ENCODE assay signal across 8 cellular contexts in genomic region chr2:26785431-26786206, GRCh38. TPM values are rescaled to one million over a fixed set of nuclear protein-coding genes. Genes with fewer than 3 reads are reported as not detected.
DNase-seq lines count a peak whose midpoint lies in the region; ATAC-seq and TF ChIP-seq lines count a peak whose summit lies in the region.

CENPA (plus strand) TSS chr2:26786056; CDS start chr2:26786197, 141 bp downstream.

- H3K9ac ChIP-seq in liver (ENCODE audit: low read depth in 1 of 2, low read length in 2 of 2) = peak within 1 kb of the TSS in 1 of 2 donors; percentile 14

- TF ChIP-seq RAD21 in liver (IDR thresholded peaks at IDR 0.05) = peak; percentile 20 to 50

- WGBS in liver = 2% methylated on average over 55 of the region's 55 CpGs

- H3K4me3 ChIP-seq in dorsolateral prefrontal cortex = peak within 1 kb of the TSS; percentile 51 to 91 (median 74)
- peak within 1 kb of the TSS; percentile 33 to 58 (median 49) for H3K4me3 ChIP-seq in liver (ENCODE audit: low read depth in 1 of 3, low read length in 3 of 3)

- H3K4me1 ChIP-seq in liver (ENCODE audit: control insufficient read depth in 4 of 4, insufficient read depth in 4 of 4, low read length in 3 of 4) = peaks cover 0 to 16% (median 9%) of the 10 kb centered on the region in 4 donors

- H3K9me3 ChIP-seq in liver (ENCODE audit: control insufficient read depth in 4 of 4, low read length in 3 of 4) = no peaks in the 10 kb centered on the region

- peak; percentile 95 for ATAC-seq in GM19397 (IDR thresholded peaks at IDR 0.05; ENCODE audit: unreplicated experiment)
- peak; percentile 97 for ATAC-seq in HG03571 (IDR thresholded peaks at IDR 0.05; ENCODE audit: unreplicated experiment)

- H3K27me3 ChIP-seq in dorsolateral prefrontal cortex (peaks cover 0 to 8% (median 0%) of the 10 kb centered on the region in 45 donors), liver (ENCODE audit: control insufficient read depth in 4 of 4, insufficient read depth in 4 of 4, low read length in 3 of 4) (no peaks in the 10 kb centered on the region)

- peaks cover 0 to 2% (median 1%) of the 10 kb centered on the region in 4 donors for H3K36me3 ChIP-seq in liver (ENCODE audit: control insufficient read depth in 4 of 4, insufficient read depth in 3 of 4, low read depth in 1 of 4, low read length in 3 of 4)

- intact Hi-C loops in dorsolateral prefrontal cortex (cut with DNase I) = loop anchor here in 1 of 2 donors (10.0 kb wide), 1 partner anchor 441 kb away; the partner anchor contains the start of genes ADGRF3 and SELENOI

- TF ChIP-seq CTCF in dorsolateral prefrontal cortex (IDR thresholded peaks at IDR 0.05 in 54 of 56, conservative IDR thresholded peaks at IDR 0.05 in 2 of 56; ENCODE audit: low read depth in 1 of 56, partially characterized antibody in 56 of 56) (peak in 54 of 56 donors; percentile 33 to 77 (median 60)), liver (IDR thresholded peaks at IDR 0.05; ENCODE audit: low read depth, low read length, missing input control) (peak; percentile 45)

- DNase-seq in CD1c-positive myeloid dendritic cell (ENCODE audit: extremely low spot score) (peak; percentile 99), NCI-H82 (lab: John Stamatoyannopoulos, UW) (peak; percentile 100), dorsolateral prefrontal cortex (peak; percentile 87 to 97 (median 96))
- DNase-seq in activated CD4-positive, alpha-beta T cell treated with anti-CD3 and anti-CD28 coated beads, Interleukin-2, amount 50 U/mL, for 48 hours = peak; percentile 93 to 97
- DNase-seq in stimulated activated CD4-positive, alpha-beta T cell treated with anti-CD3 and anti-CD28 coated beads, Interleukin-4, amount 100 ng/mL, for 24 hours = peak; percentile 96

- H3K27ac ChIP-seq in dorsolateral prefrontal cortex = peak within 1 kb of the TSS in 32 of 59 donors; percentile 2 to 76 (median 40)
- H3K27ac ChIP-seq in liver (ENCODE audit: low read depth in 1 of 2, low read length in 2 of 2) = peak within 1 kb of the TSS in 1 of 2 donors; percentile 48

TF ChIP-seq in liver, 16 proteins besides CTCF, POLR2A, EP300 and RAD21:
- TF ChIP-seq GABPA (IDR thresholded peaks at IDR 0.05 in 1 of 2, conservative IDR thresholded peaks at IDR 0.05 in 1 of 2) (peak; percentile 32 to 71), HNF4G (IDR thresholded peaks at IDR 0.05) (no peak), MAX (IDR thresholded peaks at IDR 0.05) (peak; percentile 92), SP1 (IDR thresholded peaks at IDR 0.05) (peak; percentile 100), FOXA2 (IDR thresholded peaks at IDR 0.05) (no peak), REST (IDR thresholded peaks at IDR 0.05) (peak; percentile 52), RXRA (IDR thresholded peaks at IDR 0.05) (peak; percentile 76 to 93), NR2F2 (IDR thresholded peaks at IDR 0.05) (peak; percentile 35)
TF ChIP-seq in liver: peak in this region for 6.

RNA-seq across cellular contexts. Expression of gene CENPA, which starts in this region (rescaled TPM):
- total RNA-seq in dorsolateral prefrontal cortex (1 to 10 TPM in 2 of 120 experiments, under 1 TPM in 16, not detected in 102; 0.29 to 1.2 (median 0.48) TPM), liver (10 to 100 TPM in 1 of 2 donors, not detected in 1; 14.4 TPM)
- 1 to 10 TPM in 1 of 2 donors, under 1 TPM in 1; 0.17 to 1.2 TPM for polyA plus RNA-seq in liver
